In the genomic region with DNA sequence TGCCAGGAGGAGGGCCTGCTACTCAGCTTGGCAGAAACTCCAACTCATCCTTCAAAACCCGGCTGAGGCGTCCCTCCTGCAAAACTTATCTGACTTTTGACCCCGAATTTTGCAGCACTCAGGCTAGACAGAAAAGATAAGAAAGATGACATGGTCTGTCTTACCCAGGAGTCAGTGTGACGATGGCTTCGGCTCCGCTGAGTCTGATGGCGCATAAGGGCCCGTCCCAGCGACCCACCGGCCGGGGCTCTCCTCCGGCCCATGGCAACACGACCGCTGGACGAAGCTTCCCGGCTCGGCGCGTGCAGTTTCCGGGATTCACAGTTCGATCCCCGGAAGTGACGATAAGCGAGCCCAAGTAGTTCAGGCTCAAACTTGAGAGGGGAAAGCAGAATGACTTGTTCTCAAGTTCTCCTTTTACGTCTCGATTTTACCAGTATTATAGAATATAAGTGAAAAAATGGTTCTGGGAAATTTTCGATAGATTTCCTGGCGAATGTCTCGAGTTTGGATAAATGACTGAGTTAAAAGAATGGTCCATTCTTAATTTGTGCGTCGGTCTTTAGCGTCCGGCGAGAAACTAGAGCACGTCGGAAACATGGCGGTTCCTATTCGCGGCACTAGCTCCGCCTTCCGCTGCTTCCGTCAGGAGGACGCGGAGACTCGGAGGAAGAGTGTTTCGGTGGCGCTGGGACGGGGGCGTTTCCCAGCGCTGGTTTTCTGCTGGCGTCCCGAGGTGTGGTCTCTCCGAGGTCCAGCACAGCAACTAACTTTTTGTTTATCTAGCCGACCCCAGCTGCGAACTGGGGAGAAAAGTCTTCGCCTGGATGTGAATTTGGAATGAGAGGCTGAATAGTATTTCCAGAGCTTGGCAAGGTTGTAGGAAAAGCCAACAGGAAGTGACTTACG, we compare ENCODE assay signal across 1 cellular context.
TF ChIP-seq lines count a peak whose summit lies in the region.

Gene LSG1, minus strand, starts transcription at position 292 of the 909 bp plus-strand sequence. Its CDS starts 29 bp downstream, at position 263.

TF ChIP-seq in HEK293, 187 proteins besides CTCF, POLR2A, EP300 and RAD21 (continued from another document and continues in another):
- TF ChIP-seq PRDM6 (tag by site-specific recombination; IDR thresholded peaks at IDR 0.05) (0 out of 2 replicates have a peak, but pooled peaks have one; percentile 11), ZIC2 (tag by site-specific recombination; IDR thresholded peaks at IDR 0.05) (peak; percentile 36; the same call in 1 of the 2 replicates), ZNF561 (tag by site-specific recombination; IDR thresholded peaks at IDR 0.05; ENCODE audit: borderline replicate concordance) (peak; percentile 82; the same call in 1 of the 2 replicates), KLF10 (tag by site-specific recombination; IDR thresholded peaks at IDR 0.05) (peak; percentile 97), OVOL3 (tag by site-specific recombination; IDR thresholded peaks at IDR 0.05) (no peak), REPIN1 (tag by site-specific recombination; IDR thresholded peaks at IDR 0.05; ENCODE audit: low read depth) (peak; percentile 75; the same call in 1 of the 2 replicates), ZNF707 (tag by site-specific recombination; IDR thresholded peaks at IDR 0.05) (no peak), ZNF558 (tag by site-specific recombination; IDR thresholded peaks at IDR 0.05) (peak; percentile 85), ZNF112 (tag by site-specific recombination; IDR thresholded peaks at IDR 0.05) (no peak), ZBTB11 (tag by site-specific recombination; conservative IDR thresholded peaks at IDR 0.05; ENCODE audit: low read depth) (peak; percentile 99), ZNF292 (tag by site-specific recombination; IDR thresholded peaks at IDR 0.05; ENCODE audit: borderline replicate concordance, low read depth) (no peak), TRIM28 (IDR thresholded peaks at IDR 0.05; ENCODE audit: borderline replicate concordance, low read length) (peak; percentile 89; the same call in 1 of the 2 replicates), ZNF701 (tag by site-specific recombination; IDR thresholded peaks at IDR 0.05) (no peak), ZBTB17 (tag by site-specific recombination; IDR thresholded peaks at IDR 0.05) (peak; percentile 91), ZNF416 (tag by site-specific recombination; IDR thresholded peaks at IDR 0.05) (no peak), ZNF324 (tag by site-specific recombination; IDR thresholded peaks at IDR 0.05) (peak; percentile 97), ZNF394 (tag by site-specific recombination; IDR thresholded peaks at IDR 0.05; ENCODE audit: borderline replicate concordance) (peak; percentile 64; the same call in 1 of the 2 replicates), OSR2 (tag by site-specific recombination; IDR thresholded peaks at IDR 0.05) (no peak), ZFP3 (tag by site-specific recombination; IDR thresholded peaks at IDR 0.05; ENCODE audit: low read depth) (peak; percentile 66), ZNF24 (tag by site-specific recombination; IDR thresholded peaks at IDR 0.05) (peak; percentile 82), ZNF214 (tag by site-specific recombination; IDR thresholded peaks at IDR 0.05; ENCODE audit: borderline replicate concordance) (no peak), ZNF148 (tag by site-specific recombination; IDR thresholded peaks at IDR 0.05; ENCODE audit: borderline replicate concordance) (peak; percentile 65; the same call in 1 of the 2 replicates), ZNF223 (tag by site-specific recombination; IDR thresholded peaks at IDR 0.05) (no peak), MYNN (tag by site-specific recombination; IDR thresholded peaks at IDR 0.05; ENCODE audit: borderline replicate concordance) (peak; percentile 64; the same call in 1 of the 2 replicates), ZXDB (tag by site-specific recombination; IDR thresholded peaks at IDR 0.05) (peak; percentile 92), ZBTB6 (tag by site-specific recombination; IDR thresholded peaks at IDR 0.05) (0 out of 2 replicates have a peak, but pooled peaks have one; percentile 4), ZNF677 (tag by site-specific recombination; IDR thresholded peaks at IDR 0.05) (no peak)
- TF ChIP-seq, protein P1, sequence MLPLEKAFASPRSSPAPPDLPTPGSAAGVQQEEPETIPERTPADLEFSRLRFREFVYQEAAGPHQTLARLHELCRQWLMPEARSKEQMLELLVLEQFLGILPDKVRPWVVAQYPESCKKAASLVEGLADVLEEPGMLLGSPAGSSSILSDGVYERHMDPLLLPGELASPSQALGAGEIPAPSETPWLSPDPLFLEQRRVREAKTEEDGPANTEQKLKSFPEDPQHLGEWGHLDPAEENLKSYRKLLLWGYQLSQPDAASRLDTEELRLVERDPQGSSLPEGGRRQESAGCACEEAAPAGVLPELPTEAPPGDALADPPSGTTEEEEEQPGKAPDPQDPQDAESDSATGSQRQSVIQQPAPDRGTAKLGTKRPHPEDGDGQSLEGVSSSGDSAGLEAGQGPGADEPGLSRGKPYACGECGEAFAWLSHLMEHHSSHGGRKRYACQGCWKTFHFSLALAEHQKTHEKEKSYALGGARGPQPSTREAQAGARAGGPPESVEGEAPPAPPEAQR (tag by site-specific recombination; IDR thresholded peaks at IDR 0.05), result no peak
- TF ChIP-seq, protein P2, sequence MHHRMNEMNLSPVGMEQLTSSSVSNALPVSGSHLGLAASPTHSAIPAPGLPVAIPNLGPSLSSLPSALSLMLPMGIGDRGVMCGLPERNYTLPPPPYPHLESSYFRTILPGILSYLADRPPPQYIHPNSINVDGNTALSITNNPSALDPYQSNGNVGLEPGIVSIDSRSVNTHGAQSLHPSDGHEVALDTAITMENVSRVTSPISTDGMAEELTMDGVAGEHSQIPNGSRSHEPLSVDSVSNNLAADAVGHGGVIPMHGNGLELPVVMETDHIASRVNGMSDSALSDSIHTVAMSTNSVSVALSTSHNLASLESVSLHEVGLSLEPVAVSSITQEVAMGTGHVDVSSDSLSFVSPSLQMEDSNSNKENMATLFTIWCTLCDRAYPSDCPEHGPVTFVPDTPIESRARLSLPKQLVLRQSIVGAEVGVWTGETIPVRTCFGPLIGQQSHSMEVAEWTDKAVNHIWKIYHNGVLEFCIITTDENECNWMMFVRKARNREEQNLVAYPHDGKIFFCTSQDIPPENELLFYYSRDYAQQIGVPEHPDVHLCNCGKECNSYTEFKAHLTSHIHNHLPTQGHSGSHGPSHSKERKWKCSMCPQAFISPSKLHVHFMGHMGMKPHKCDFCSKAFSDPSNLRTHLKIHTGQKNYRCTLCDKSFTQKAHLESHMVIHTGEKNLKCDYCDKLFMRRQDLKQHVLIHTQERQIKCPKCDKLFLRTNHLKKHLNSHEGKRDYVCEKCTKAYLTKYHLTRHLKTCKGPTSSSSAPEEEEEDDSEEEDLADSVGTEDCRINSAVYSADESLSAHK (tag by site-specific recombination; IDR thresholded peaks at IDR 0.05), result no peak
- TF ChIP-seq, protein P3, sequence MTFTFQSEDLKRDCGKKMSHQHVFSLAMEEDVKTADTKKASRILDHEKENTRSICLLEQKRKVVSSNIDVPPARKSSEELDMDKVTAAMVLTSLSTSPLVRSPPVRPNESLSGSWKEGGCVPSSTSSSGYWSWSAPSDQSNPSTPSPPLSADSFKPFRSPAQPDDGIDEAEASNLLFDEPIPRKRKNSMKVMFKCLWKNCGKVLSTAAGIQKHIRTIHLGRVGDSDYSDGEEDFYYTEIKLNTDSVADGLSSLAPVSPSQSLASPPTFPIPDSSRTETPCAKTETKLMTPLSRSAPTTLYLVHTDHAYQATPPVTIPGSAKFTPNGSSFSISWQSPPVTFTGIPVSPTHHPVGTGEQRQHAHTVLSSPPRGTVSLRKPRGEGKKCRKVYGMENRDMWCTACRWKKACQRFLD (tag by site-specific recombination; IDR thresholded peaks at IDR 0.05), result no peak
- TF ChIP-seq, protein P4, sequence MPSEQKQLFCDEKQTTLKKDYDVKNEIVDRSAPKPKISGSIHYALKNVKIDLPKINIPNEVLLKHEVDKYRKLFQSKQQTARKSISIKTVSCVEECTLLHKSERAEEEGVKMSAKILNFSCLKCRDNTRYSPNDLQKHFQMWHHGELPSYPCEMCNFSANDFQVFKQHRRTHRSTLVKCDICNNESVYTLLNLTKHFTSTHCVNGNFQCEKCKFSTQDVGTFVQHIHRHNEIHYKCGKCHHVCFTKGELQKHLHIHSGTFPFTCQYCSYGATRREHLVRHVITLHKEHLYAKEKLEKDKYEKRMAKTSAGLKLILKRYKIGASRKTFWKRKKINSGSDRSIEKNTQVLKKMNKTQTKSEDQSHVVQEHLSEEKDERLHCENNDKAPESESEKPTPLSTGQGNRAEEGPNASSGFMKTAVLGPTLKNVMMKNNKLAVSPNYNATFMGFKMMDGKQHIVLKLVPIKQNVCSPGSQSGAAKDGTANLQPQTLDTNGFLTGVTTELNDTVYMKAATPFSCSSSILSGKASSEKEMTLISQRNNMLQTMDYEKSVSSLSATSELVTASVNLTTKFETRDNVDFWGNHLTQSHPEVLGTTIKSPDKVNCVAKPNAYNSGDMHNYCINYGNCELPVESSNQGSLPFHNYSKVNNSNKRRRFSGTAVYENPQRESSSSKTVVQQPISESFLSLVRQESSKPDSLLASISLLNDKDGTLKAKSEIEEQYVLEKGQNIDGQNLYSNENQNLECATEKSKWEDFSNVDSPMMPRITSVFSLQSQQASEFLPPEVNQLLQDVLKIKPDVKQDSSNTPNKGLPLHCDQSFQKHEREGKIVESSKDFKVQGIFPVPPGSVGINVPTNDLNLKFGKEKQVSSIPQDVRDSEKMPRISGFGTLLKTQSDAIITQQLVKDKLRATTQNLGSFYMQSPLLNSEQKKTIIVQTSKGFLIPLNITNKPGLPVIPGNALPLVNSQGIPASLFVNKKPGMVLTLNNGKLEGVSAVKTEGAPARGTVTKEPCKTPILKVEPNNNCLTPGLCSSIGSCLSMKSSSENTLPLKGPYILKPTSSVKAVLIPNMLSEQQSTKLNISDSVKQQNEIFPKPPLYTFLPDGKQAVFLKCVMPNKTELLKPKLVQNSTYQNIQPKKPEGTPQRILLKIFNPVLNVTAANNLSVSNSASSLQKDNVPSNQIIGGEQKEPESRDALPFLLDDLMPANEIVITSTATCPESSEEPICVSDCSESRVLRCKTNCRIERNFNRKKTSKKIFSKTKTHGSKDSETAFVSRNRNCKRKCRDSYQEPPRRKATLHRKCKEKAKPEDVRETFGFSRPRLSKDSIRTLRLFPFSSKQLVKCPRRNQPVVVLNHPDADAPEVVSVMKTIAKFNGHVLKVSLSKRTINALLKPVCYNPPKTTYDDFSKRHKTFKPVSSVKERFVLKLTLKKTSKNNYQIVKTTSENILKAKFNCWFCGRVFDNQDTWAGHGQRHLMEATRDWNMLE (tag by site-specific recombination; conservative IDR thresholded peaks at IDR 0.05; ENCODE audit: low read depth), result peak; percentile 78
